16 cellular contexts compared by ENCODE assay signal in genomic region chr5:34660444-34660843, GRCh38. TPM values are rescaled to one million over a fixed set of nuclear protein-coding genes. Genes with fewer than 3 reads are reported as not detected.
DNase-seq lines count a peak whose midpoint lies in the region; ATAC-seq and TF ChIP-seq lines count a peak whose summit lies in the region.
"Had no signal": no experiment of that assay in that cellular context is flagged by ENCODE, and none has a peak within 500 bp of the region (broad histone marks: within the 10 kb centered on the region; RNA-seq: fewer than 3 reads in every experiment).

No MANE protein-coding gene starts in this region.

- no peak overlapping the region for H3K4me3 ChIP-seq in ACC112 (ENCODE audit: low read depth, low read length)
- H3K4me3 ChIP-seq in MG63: no peak overlapping the region

- H3K36me3 Mint-ChIP-seq in WTC11 (peaks cover 27% of the 10 kb centered on the region), T-cell (peaks cover 4% of the 10 kb centered on the region)

- peaks cover 56% of the 10 kb centered on the region for H3K4me1 Mint-ChIP-seq in WTC11
- peaks cover 15 to 17% (median 15%) of the 10 kb centered on the region in 3 donors for H3K4me1 Mint-ChIP-seq in T-cell

- ATAC-seq in WTC11 (no peak), T-cell (replicated peaks in 1 of 4) (no peak), HG03097 (IDR thresholded peaks at IDR 0.05; ENCODE audit: low FRiP score, unreplicated experiment) (no peak)
- ATAC-seq: foreskin keratinocyte, left ventricle myocardium superior, Panc1 had no signal

- CTCF ChIA-PET in WTC11 (lab: Charles Lee) (no interaction called here), T-cell (lab: Charles Lee) (no interaction called here)

- TF ChIP-seq CTCF in WTC11 (IDR thresholded peaks at IDR 0.05): no peak

- no peak overlapping the region for H3K4me3 Mint-ChIP-seq in WTC11
- no peak overlapping the region for H3K4me3 Mint-ChIP-seq in T-cell

- H3K27ac Mint-ChIP-seq in WTC11: peak overlapping the region; percentile 95
- no peak overlapping the region for H3K27ac Mint-ChIP-seq in T-cell

- H2AFZ ChIP-seq in ACC112 (ENCODE audit: low read length, unreplicated experiment): no peak overlapping the region

- POLR2A ChIA-PET in WTC11 (lab: Charles Lee): no interaction called here
- POLR2A ChIA-PET in T-cell (lab: Charles Lee): no interaction called here

- no peaks in the 10 kb centered on the region for H3K9me3 Mint-ChIP-seq in WTC11
- H3K9me3 Mint-ChIP-seq in T-cell: no peaks in the 10 kb centered on the region

- peak overlapping the region; percentile 74 for H3K27ac ChIP-seq in ACC112 (ENCODE audit: low read depth, low read length)
- H3K27ac ChIP-seq: foreskin keratinocyte, neutrophil, WERI-Rb-1 had no signal

- DNase-seq in HT1080 (ENCODE audit: low read depth): peak; percentile 88
- DNase-seq in WTC11 (ENCODE audit: low spot score): no peak
- DNase-seq in glomerular endothelial cell (ENCODE audit: extremely low read depth, low read depth, low spot score): peak; percentile 72
- no peak for DNase-seq in MG63
- DNase-seq in T-cell: no peak
- DNase-seq in foreskin melanocyte: no peak
- DNase-seq: ACHN; foreskin keratinocyte; left ventricle myocardium superior; NCI-H2107; stimulated activated CD4-positive, alpha-beta T cell treated with anti-CD3 and anti-CD28 coated beads, Interleukin-2, amount 100 ng/mL, for 48 hours; WERI-Rb-1 had no signal

- H3K79me2 ChIP-seq in ACC112 (ENCODE audit: control insufficient read depth, insufficient read depth, low read length, unreplicated experiment): peaks cover 84% of the 10 kb centered on the region

- H3K4me1 ChIP-seq in ACC112 (ENCODE audit: control insufficient read depth, insufficient read depth, low read length, unreplicated experiment): peaks cover 23% of the 10 kb centered on the region
- H3K4me1 ChIP-seq: foreskin keratinocyte had no signal

- H3K36me3 ChIP-seq in ACC112 (ENCODE audit: insufficient read depth, low read length) (peaks cover 25% of the 10 kb centered on the region), MG63 (peaks cover 43% of the 10 kb centered on the region)
- H3K36me3 ChIP-seq: neutrophil, WERI-Rb-1 had no signal

- H3K27me3 Mint-ChIP-seq in WTC11 (ENCODE audit: low read depth): no peaks in the 10 kb centered on the region
- peaks cover 33 to 40% of the 10 kb centered on the region in 2 donors for H3K27me3 Mint-ChIP-seq in T-cell

- H3K9me3 ChIP-seq in MG63: no peaks in the 10 kb centered on the region
- H3K9me3 ChIP-seq: neutrophil had no signal

- H3K27me3 ChIP-seq in ACC112 (ENCODE audit: insufficient read depth, low read length) (no peaks in the 10 kb centered on the region), MG63 (no peaks in the 10 kb centered on the region)
- H3K27me3 ChIP-seq: foreskin keratinocyte had no signal

TF ChIP-seq in WTC11, 78 proteins besides CTCF, POLR2A, EP300 and RAD21:
- TF ChIP-seq ZNF396 (CRISPR knock-in tag; IDR thresholded peaks at IDR 0.05; ENCODE audit: borderline replicate concordance): no peak

RNA-seq across cellular contexts. Expression of gene RAI14, which starts 4.3 kb away (rescaled TPM):
- total RNA-seq in HT1080 (2014; rRNA removed; shearing (Covaris generic)): 48.4 and 57.3 TPM in 2 replicates
- polyA plus RNA-seq in HT1080 (2015; cell fraction: cytosol; rRNA removed): 99.5 and 135 TPM in 2 replicates
- polyA plus RNA-seq in HT1080 (2015; cell fraction: nucleus; rRNA removed): 113 and 114 TPM in 2 replicates
- total RNA-seq in WTC11 (2021): 157 to 185 TPM (median 173 TPM) in 3 replicates
- total RNA-seq in glomerular endothelial cell: 231 and 250 TPM in 2 replicates
- 34.4 and 34.6 TPM in 2 replicates for total RNA-seq in MG63 (2014; rRNA removed; shearing (Covaris generic); ENCODE audit: low replicate concordance)
- 1 to 10 TPM in 2 of 5 donors, under 1 TPM in 3; 0.59 to 2.2 (median 0.96) TPM for total RNA-seq in T-cell

Comparison
In these comparisons a context has a peak if more than half of its experiments do, and no peak if none do; other contexts are left out.
1. DNase-seq: peak in HT1080 (single experiment) and glomerular endothelial cell (single experiment); none in WTC11 (single experiment), MG63 (single experiment), T-cell (0 of 34) and foreskin melanocyte (single experiment).
2. RNA of gene RAI14, which starts 4.3 kb away (total RNA-seq): 231 to 250 TPM in glomerular endothelial cell, 157 to 185 TPM in WTC11, 48.4 to 57.3 TPM in HT1080 and 34.4 to 34.6 TPM in MG63; 0.59 to 2.2 TPM in T-cell; every median in the first group is over 10 times any median in the second.